In genomic region chr20:17870063-17870740, GRCh38 we compare ENCODE assay signal across 17 cellular contexts.
DNase-seq lines count a peak whose midpoint lies in the region; ATAC-seq and TF ChIP-seq lines count a peak whose summit lies in the region.
"Had no signal": no experiment of that assay in that cellular context is flagged by ENCODE, and none has a peak within 500 bp of the region (broad histone marks: within the 10 kb centered on the region; RNA-seq: fewer than 3 reads in every experiment).

No MANE protein-coding gene starts in this region.

- no peak overlapping the region for H3K4me3 Mint-ChIP-seq in HFFc6
- H3K4me3 Mint-ChIP-seq: activated naive CD8-positive, alpha-beta T cell treated with anti-CD3 and anti-CD28 coated beads, Interleukin-2, amount 50 U/mL, for 24 hours; activated T-cell treated with anti-CD3 and anti-CD28 coated beads, Interleukin-2, amount 50 U/mL, for 4 hours had no signal

- no peaks in the 10 kb centered on the region for H3K36me3 Mint-ChIP-seq in HFFc6 (ENCODE audit: low read depth)

- H3K9me3 Mint-ChIP-seq in HFFc6 = no peaks in the 10 kb centered on the region
- H3K9me3 Mint-ChIP-seq: activated naive CD8-positive, alpha-beta T cell treated with anti-CD3 and anti-CD28 coated beads, Interleukin-2, amount 50 U/mL, for 24 hours; activated T-cell treated with anti-CD3 and anti-CD28 coated beads, Interleukin-2, amount 50 U/mL, for 4 hours had no signal

- H3K27ac Mint-ChIP-seq in HFFc6 = peak overlapping the region; percentile 26; the same call in 1 of the 2 replicates
- H3K27ac Mint-ChIP-seq: activated naive CD8-positive, alpha-beta T cell treated with anti-CD3 and anti-CD28 coated beads, Interleukin-2, amount 50 U/mL, for 24 hours had no signal

- H3K4me3 ChIP-seq in skeletal muscle cell (ENCODE audit: low read depth, low read length) = peak overlapping the region; percentile 11

- no peak for TF ChIP-seq CTCF in HFFc6 (IDR thresholded peaks at IDR 0.05)

- no peak for ATAC-seq in GM21381 (IDR thresholded peaks at IDR 0.05; ENCODE audit: unreplicated experiment)
- ATAC-seq: activated naive CD8-positive, alpha-beta T cell treated with anti-CD3 and anti-CD28 coated beads, Interleukin-2, amount 50 U/mL, for 24 hours; activated T-cell treated with anti-CD3 and anti-CD28 coated beads, Interleukin-2, amount 50 U/mL, for 4 hours; foreskin keratinocyte; sciatic nerve had no signal

- peaks cover 56% of the 10 kb centered on the region for H3K4me1 Mint-ChIP-seq in HFFc6 (ENCODE audit: low read depth)

- DNase-seq in AG20443 (ENCODE audit: low spot score) (peak; percentile 61), HFFc6 (no peak), fibroblast of peridontal ligament (ENCODE audit: extremely low read depth) (peak; percentile 64), skeletal muscle cell (ENCODE audit: low read depth) (no peak), midbrain (lab: John Stamatoyannopoulos, UW) (no peak), HT-29 (ENCODE audit: low spot score) (no peak), DMS153 (lab: John Stamatoyannopoulos, UW) (no peak)
- DNase-seq: activated CD4-positive, alpha-beta T cell treated with anti-CD3 and anti-CD28 coated beads, Interleukin-2, amount 50 U/mL, for 48 hours; activated naive CD8-positive, alpha-beta T cell treated with anti-CD3 and anti-CD28 coated beads, Interleukin-2, amount 50 U/mL, for 24 hours; activated T-cell treated with anti-CD3 and anti-CD28 coated beads, Interleukin-2, amount 50 U/mL, for 4 hours; central memory CD4-positive, alpha-beta T cell; DND-41; effector CD4-positive, alpha-beta T cell; foreskin keratinocyte; NCI-H1417 treated with DMSO at 0.1 percent for 48 hours had no signal

- H3K27me3 Mint-ChIP-seq in HFFc6 (ENCODE audit: insufficient read depth) = no peaks in the 10 kb centered on the region; the same call in none of the 2 replicates

Comparison
In these comparisons a context has a peak if more than half of its experiments do, and no peak if none do; other contexts are left out.
1. DNase-seq: peak in AG20443 (single experiment) and fibroblast of peridontal ligament (single experiment); none in HFFc6 (single experiment), skeletal muscle cell (single experiment), midbrain (single experiment), HT-29 (single experiment) and DMS153 (single experiment).